In the genomic region with DNA sequence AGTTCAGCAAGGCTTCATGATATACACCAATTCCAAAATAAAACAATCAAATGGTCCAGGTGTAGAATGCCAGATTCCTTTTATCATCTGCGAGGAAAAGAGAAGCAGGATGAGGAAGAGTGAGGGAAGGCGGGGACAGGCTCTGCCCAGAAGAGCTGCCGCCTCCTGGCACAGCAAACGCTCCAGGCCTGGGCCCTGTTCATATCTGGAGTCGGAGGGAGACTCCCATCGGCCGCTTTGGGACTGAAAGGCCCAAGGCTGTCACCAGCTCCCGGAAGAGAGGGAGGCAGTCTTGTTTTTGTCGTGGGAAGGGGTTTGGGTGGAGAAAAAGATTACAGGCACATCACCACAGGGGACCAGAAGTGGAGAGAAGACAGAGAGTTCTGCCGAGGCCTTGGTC, we compare ENCODE assay signal across 15 cellular contexts. TPM values are rescaled to one million over a fixed set of nuclear protein-coding genes. Genes with fewer than 3 reads are reported as not detected.
A peak's percentile ranks its signal among the peaks of the same experiment; 100 is the strongest.
DNase-seq lines count a peak whose midpoint lies in the region; ATAC-seq, FAIRE-seq and TF ChIP-seq lines count a peak whose summit lies in the region.
"Had no signal": no experiment of that assay in that cellular context is flagged by ENCODE, and none has a peak within 500 bp of the region (broad histone marks: within the 10 kb centered on the region; RNA-seq: fewer than 3 reads in every experiment).

No MANE protein-coding gene starts in this region.

- DNase-seq in left ventricle myocardium inferior, result no peak
- DNase-seq in cardiac septum (ENCODE audit: low spot score), result no peak
- DNase-seq in RWPE1 (ENCODE audit: low spot score), result no peak
- no peak for DNase-seq in endothelial cell of umbilical vein (ENCODE audit: low read depth, low spot score)
- no peak for DNase-seq in substantia nigra (lab: John Stamatoyannopoulos, UW)
- DNase-seq in KBM-7, result no peak
- DNase-seq in immature natural killer cell, result no peak
- DNase-seq: activated CD4-positive, CD25-positive, alpha-beta regulatory T cell; foreskin fibroblast; NCI-H226; SIG-M5; T-helper 2 cell had no signal

- CTCF ChIA-PET in RWPE1 (lab: Yijun Ruan, JAX) (no interaction called here), endothelial cell of umbilical vein (lab: Charles Lee) (interaction anchor here (1.6 kb wide), 1 partner anchor 82 kb away, joined by 3 read pairs; no protein-coding TSS in a partner anchor)

- no peak overlapping the region for H3K27ac Mint-ChIP-seq in immature natural killer cell

- H3K27me3 Mint-ChIP-seq in immature natural killer cell (ENCODE audit: low read depth in 3 of 3), result peaks cover 0 to 2% (median 2%) of the 10 kb centered on the region in 3 donors

- H2AFZ ChIP-seq in endothelial cell of umbilical vein (ENCODE audit: low read depth, low read length), result no peak overlapping the region

- no peak for ATAC-seq in HG03432 (IDR thresholded peaks at IDR 0.05; ENCODE audit: unreplicated experiment)

- dilution Hi-C loops in endothelial cell of umbilical vein (cut with MboI; ENCODE audit: extremely low pct_ligation_motif_present, low sequenced_read_pairs), result no loop called here

- H3K79me2 ChIP-seq in endothelial cell of umbilical vein (ENCODE audit: control insufficient read depth, insufficient read depth, low read length), result no peaks in the 10 kb centered on the region

- no peaks in the 10 kb centered on the region for H3K9me3 ChIP-seq in left ventricle myocardium inferior (replicated peaks)
- H3K9me3 ChIP-seq in endothelial cell of umbilical vein (replicated peaks; ENCODE audit: control insufficient read depth, insufficient read depth, low read length), result no peaks in the 10 kb centered on the region

- H3K4me3 Mint-ChIP-seq in immature natural killer cell, result no peak overlapping the region

- TF ChIP-seq CTCF in left ventricle myocardium inferior (IDR thresholded peaks at IDR 0.05; ENCODE audit: borderline replicate concordance) (no peak), RWPE1 (conservative IDR thresholded peaks at IDR 0.05; ENCODE audit: low read depth) (no peak), endothelial cell of umbilical vein (IDR thresholded peaks at IDR 0.05; ENCODE audit: extremely low read depth in 1 of 2, insufficient read depth in 1 of 2, low read depth in 1 of 2, low read length in 2 of 2) (no peak)

- H3K4me3 ChIP-seq in left ventricle myocardium inferior (no peak overlapping the region), endothelial cell of umbilical vein (replicated peaks in 1 of 3; ENCODE audit: insufficient read depth in 1 of 3, low read depth in 1 of 3, low read length in 3 of 3) (no peak overlapping the region)

- no peak overlapping the region for H3K4me2 ChIP-seq in endothelial cell of umbilical vein (ENCODE audit: insufficient read depth, low read length)

- no peak overlapping the region for H3K9ac ChIP-seq in endothelial cell of umbilical vein (replicated peaks; ENCODE audit: extremely low read depth, insufficient read depth, low read length)

- no peaks in the 10 kb centered on the region for H3K27me3 ChIP-seq in left ventricle myocardium inferior (ENCODE audit: low read depth)
- no peaks in the 10 kb centered on the region for H3K27me3 ChIP-seq in endothelial cell of umbilical vein (ENCODE audit: control insufficient read depth in 2 of 2, insufficient read depth in 2 of 2, low read length in 2 of 2)

- H3K9me1 ChIP-seq in endothelial cell of umbilical vein (replicated peaks; ENCODE audit: control insufficient read depth, extremely low read depth, insufficient read depth, low read length), result no peaks in the 10 kb centered on the region

- H3K36me3 Mint-ChIP-seq in immature natural killer cell, result peaks cover 0 to 7% (median 0%) of the 10 kb centered on the region in 3 donors

- TF ChIP-seq POLR2A in endothelial cell of umbilical vein (IDR thresholded peaks at IDR 0.05; ENCODE audit: low read depth, low read length), result no peak

- BruUV-seq in endothelial cell of umbilical vein (replicated peaks; lab: Mats Ljungman, UMichigan), result TSS peak; percentile 29

- H3K4me1 Mint-ChIP-seq in immature natural killer cell, result peaks cover 3 to 4% of the 10 kb centered on the region in 2 donors

- H3K9me3 Mint-ChIP-seq in immature natural killer cell, result no peaks in the 10 kb centered on the region

- intact Hi-C loops in left ventricle myocardium inferior (cut with micrococcal nuclease), result no loop called here
- intact Hi-C loops in cardiac septum (cut with DNase I), result no loop called here
- intact Hi-C loops in endothelial cell of umbilical vein (cut with micrococcal nuclease), result no loop called here

- in situ Hi-C loops in KBM-7 (cut with MboI; ENCODE audit: low pct_unique_long_range_greater_than_20kb, low sequenced_read_pairs), result no loop called here

- no peak for FAIRE-seq in endothelial cell of umbilical vein (lab: Jason Lieb, UNC)
- FAIRE-seq: bronchial epithelial cell, G401.6 had no signal

- POLR2A ChIA-PET in RWPE1 (lab: Yijun Ruan, JAX; ENCODE audit: low non-redundant PET), result no interaction called here
- POLR2A ChIA-PET in endothelial cell of umbilical vein (lab: Charles Lee), result no interaction called here

- no peaks in the 10 kb centered on the region for H4K20me1 ChIP-seq in endothelial cell of umbilical vein (replicated peaks; ENCODE audit: control insufficient read depth, extremely low read depth, insufficient read depth, low read length)

- H3K27ac ChIP-seq in left ventricle myocardium inferior (replicated peaks) (peak overlapping the region; percentile 3), RWPE1 (peak overlapping the region; percentile 31; the same call in 1 of the 2 replicates), endothelial cell of umbilical vein (ENCODE audit: insufficient read depth, low read depth, low read length) (no peak overlapping the region), substantia nigra (ENCODE audit: low read depth, low read length, poor library complexity, severe bottlenecking) (peak overlapping the region; percentile 42)

- H3K36me3 ChIP-seq in left ventricle myocardium inferior (peaks cover 40% of the 10 kb centered on the region), endothelial cell of umbilical vein (ENCODE audit: control insufficient read depth in 2 of 2, extremely low read depth in 1 of 2, insufficient read depth in 2 of 2, low read length in 2 of 2) (peaks cover 8 to 26% of the 10 kb centered on the region in 2 experiments)

- peaks cover 5% of the 10 kb centered on the region for H3K4me1 ChIP-seq in left ventricle myocardium inferior
- peaks cover 7% of the 10 kb centered on the region for H3K4me1 ChIP-seq in endothelial cell of umbilical vein (ENCODE audit: control insufficient read depth, extremely low read depth, insufficient read depth, low read length)

TF ChIP-seq in endothelial cell of umbilical vein, 7 proteins besides CTCF, POLR2A, EP300 and RAD21 (continues in another document):
- no peak for TF ChIP-seq JUN (IDR thresholded peaks at IDR 0.05; ENCODE audit: borderline replicate concordance, insufficient read depth, insufficient read length, low read depth)
- TF ChIP-seq FOS (IDR thresholded peaks at IDR 0.05; ENCODE audit: borderline replicate concordance, insufficient read depth, low read length), result no peak

RNA-seq across cellular contexts. Expression of gene SLC25A19, which starts 29.0 kb away (rescaled TPM):
- total RNA-seq in left ventricle myocardium inferior, result 16.0 TPM
- total RNA-seq in cardiac septum, result 8.5 TPM
- total RNA-seq in endothelial cell of umbilical vein, result 16.8 and 20.9 TPM in 2 replicates
- polyA plus RNA-seq in endothelial cell of umbilical vein, result 20.0 and 20.6 TPM in 2 replicates
- 19.2 TPM in 2 replicates for polyA plus RNA-seq in endothelial cell of umbilical vein (2011; cell fraction: cytosol; rRNA removed)
- polyA plus RNA-seq in endothelial cell of umbilical vein (2011; cell fraction: nucleus; rRNA removed), result 16.0 and 17.7 TPM in 2 replicates
- polyA plus RNA-seq in endothelial cell of umbilical vein (2012), result 17.9 and 24.1 TPM in 2 replicates
- polyA minus RNA-seq in endothelial cell of umbilical vein, result 9.9 and 13.4 TPM in 2 replicates
- 35.7 TPM for polyA minus RNA-seq in endothelial cell of umbilical vein (2011; cell fraction: cytosol; rRNA and poly(A)+ RNA removed)
- 3.7 and 6.2 TPM in 2 replicates for polyA minus RNA-seq in endothelial cell of umbilical vein (2011; cell fraction: nucleus; rRNA and poly(A)+ RNA removed)
- polyA plus RNA-seq in immature natural killer cell, result 10 to 100 TPM; 11.2 to 27.2 (median 21.0) TPM

RNA-seq across cellular contexts. Expression of gene MIF4GD, which starts 47.2 kb away (rescaled TPM):
- 11.9 TPM for total RNA-seq in left ventricle myocardium inferior
- 18.1 TPM for total RNA-seq in cardiac septum
- 12.3 and 12.4 TPM in 2 replicates for total RNA-seq in endothelial cell of umbilical vein
- 35.7 and 37.1 TPM in 2 replicates for polyA plus RNA-seq in endothelial cell of umbilical vein
- 26.2 and 30.3 TPM in 2 replicates for polyA plus RNA-seq in endothelial cell of umbilical vein (2011; cell fraction: cytosol; rRNA removed)
- 13.5 and 17.1 TPM in 2 replicates for polyA plus RNA-seq in endothelial cell of umbilical vein (2011; cell fraction: nucleus; rRNA removed)
- polyA plus RNA-seq in endothelial cell of umbilical vein (2012), result 18.4 and 18.8 TPM in 2 replicates
- polyA minus RNA-seq in endothelial cell of umbilical vein, result 14.6 and 16.0 TPM in 2 replicates
- polyA minus RNA-seq in endothelial cell of umbilical vein (2011; cell fraction: cytosol; rRNA and poly(A)+ RNA removed), result 20.7 TPM
- 3.0 and 4.1 TPM in 2 replicates for polyA minus RNA-seq in endothelial cell of umbilical vein (2011; cell fraction: nucleus; rRNA and poly(A)+ RNA removed)
- polyA plus RNA-seq in immature natural killer cell, result 100 to 1,000 TPM; 113 to 187 (median 145) TPM

RNA-seq across cellular contexts. Expression of gene MRPS7, which starts 56.5 kb away (rescaled TPM):
- total RNA-seq in left ventricle myocardium inferior, result 115 TPM
- 102 TPM for total RNA-seq in cardiac septum
- total RNA-seq in endothelial cell of umbilical vein, result 65.7 and 79.8 TPM in 2 replicates
- polyA plus RNA-seq in endothelial cell of umbilical vein, result 74.8 and 82.8 TPM in 2 replicates
- polyA plus RNA-seq in endothelial cell of umbilical vein (2011; cell fraction: cytosol; rRNA removed), result 95.3 and 99.5 TPM in 2 replicates
- 57.9 and 62.3 TPM in 2 replicates for polyA plus RNA-seq in endothelial cell of umbilical vein (2011; cell fraction: nucleus; rRNA removed)
- polyA plus RNA-seq in endothelial cell of umbilical vein (2012), result 87.1 and 104 TPM in 2 replicates
- polyA minus RNA-seq in endothelial cell of umbilical vein, result 51.8 and 59.3 TPM in 2 replicates
- 43.8 TPM for polyA minus RNA-seq in endothelial cell of umbilical vein (2011; cell fraction: cytosol; rRNA and poly(A)+ RNA removed)
- polyA minus RNA-seq in endothelial cell of umbilical vein (2011; cell fraction: nucleus; rRNA and poly(A)+ RNA removed), result 25.1 and 31.3 TPM in 2 replicates
- 100 to 1,000 TPM; 118 to 189 (median 122) TPM for polyA plus RNA-seq in immature natural killer cell

RNA-seq across cellular contexts. Expression of gene GGA3, which starts 56.8 kb away (rescaled TPM):
- total RNA-seq in left ventricle myocardium inferior (18.8 TPM), cardiac septum (24.2 TPM), endothelial cell of umbilical vein (39.2 and 62.9 TPM in 2 replicates)
- polyA plus RNA-seq in endothelial cell of umbilical vein (41.2 and 41.6 TPM in 2 replicates), immature natural killer cell (10 to 100 TPM in 1 of 3 donors, 1 to 10 TPM in 2; 3.7 to 17.8 (median 3.8) TPM)
- 23.6 and 24.8 TPM in 2 replicates for polyA plus RNA-seq in endothelial cell of umbilical vein (2011; cell fraction: cytosol; rRNA removed)
- polyA plus RNA-seq in endothelial cell of umbilical vein (2011; cell fraction: nucleus; rRNA removed), result 226 and 231 TPM in 2 replicates
- polyA plus RNA-seq in endothelial cell of umbilical vein (2012), result 34.2 and 34.6 TPM in 2 replicates
- 46.8 and 50.6 TPM in 2 replicates for polyA minus RNA-seq in endothelial cell of umbilical vein
- 15.4 TPM for polyA minus RNA-seq in endothelial cell of umbilical vein (2011; cell fraction: cytosol; rRNA and poly(A)+ RNA removed)
- 43.3 and 47.6 TPM in 2 replicates for polyA minus RNA-seq in endothelial cell of umbilical vein (2011; cell fraction: nucleus; rRNA and poly(A)+ RNA removed)
